Comparison of ENCODE assay signal across 27 cellular contexts in the genomic region with DNA sequence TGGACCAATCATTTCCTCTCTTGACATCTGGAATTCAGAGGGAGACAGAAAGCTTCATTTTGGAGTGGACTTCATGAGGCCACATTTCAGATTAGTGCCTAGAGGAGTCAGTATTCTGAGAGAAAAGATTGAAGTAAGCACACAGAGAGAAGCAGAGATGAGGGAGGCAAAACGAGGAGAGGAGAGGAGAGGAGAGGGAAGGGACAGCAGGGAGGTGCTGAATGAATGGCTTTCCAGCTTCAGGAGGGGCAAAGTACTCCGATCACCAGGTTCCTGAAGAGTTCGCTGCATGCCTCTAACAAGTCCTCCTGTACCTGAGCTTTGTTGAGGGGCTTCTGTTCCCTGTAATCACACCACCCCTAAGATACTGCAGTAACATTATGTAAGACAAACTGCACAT.
"Had no signal": no experiment of that assay in that cellular context is flagged by ENCODE, and none has a peak within 500 bp of the region (broad histone marks: within the 10 kb centered on the region; RNA-seq: fewer than 3 reads in every experiment).

No MANE protein-coding gene starts in this region.

- H3K9me3 Mint-ChIP-seq: activated naive CD4-positive, alpha-beta T cell treated with anti-CD3 and anti-CD28 coated beads, Interleukin-2, amount 50 U/mL, for 72 hours; natural killer cell treated with Interleukin-12 subunit alpha and Interleukin-12 subunit beta and Interleukin-15 and Interleukin-18, amount 100 ng/mL, for 72 hours; stimulated activated naive B cell treated with anti-CD40 and anti-IgM and Interleukin-4, amounts not matched to agents 10 μg/mL and 1 μg/mL and 100 μg/mL, for 72 hours; T-cell; T-helper 2 cell treated with Interferon-gamma antibody and Interleukin-4, amounts not matched to agents 5 μg/mL and 100 μg/mL, for 36 hours had no signal

- H3K4me1 ChIP-seq: lower lobe of right lung, parathyroid adenoma, testis had no signal

- H3K4me3 ChIP-seq: lower lobe of right lung, right lobe of liver, smooth muscle cell, testis, vagina had no signal

- H3K9ac ChIP-seq: parathyroid adenoma had no signal

- H3K27me3 ChIP-seq: brain microvascular endothelial cell, right lobe of liver, testis, vagina had no signal

- H3K36me3 ChIP-seq: lower lobe of right lung, right lobe of liver, vagina had no signal

- H3K27ac ChIP-seq: brain microvascular endothelial cell, lower lobe of right lung, parathyroid adenoma, right lobe of liver, testis, vagina, VCaP had no signal

- H3K27me3 Mint-ChIP-seq: natural killer cell treated with Interleukin-12 subunit alpha and Interleukin-12 subunit beta and Interleukin-15 and Interleukin-18, amount 100 ng/mL, for 72 hours; stimulated activated naive B cell treated with anti-CD40 and anti-IgM and Interleukin-4, amounts not matched to agents 10 μg/mL and 1 μg/mL and 100 μg/mL, for 72 hours; T-cell; type B pancreatic cell had no signal

- ATAC-seq: activated CD8-positive, alpha-beta T cell treated with anti-CD3 and anti-CD28 coated beads, Interleukin-2, amount 10 ng/mL, durations not matched to agents 7 days and 5 days; activated naive CD4-positive, alpha-beta T cell treated with anti-CD3 and anti-CD28 coated beads, Interleukin-2, amount 50 U/mL, for 72 hours; esophagus mucosa; lower lobe of right lung; natural killer cell treated with Interleukin-12 subunit alpha and Interleukin-12 subunit beta and Interleukin-15 and Interleukin-18, amount 100 ng/mL, for 72 hours; stimulated activated naive B cell treated with anti-CD40 and anti-IgM and Interleukin-4, amounts not matched to agents 10 μg/mL and 1 μg/mL and 100 μg/mL, for 72 hours; T-cell had no signal

- DNase-seq: activated CD4-positive, alpha-beta T cell treated with anti-CD3 and anti-CD28 coated beads, Interleukin-2, amount 50 U/mL, for 1 hour; activated CD4-positive, CD25-positive, alpha-beta regulatory T cell treated with anti-CD3 and anti-CD28 coated beads, Interleukin-2, amount 50 U/mL, for 72 hours; activated CD8-positive, alpha-beta T cell treated with anti-CD3 and anti-CD28 coated beads, Interleukin-2, amount 10 ng/mL, durations not matched to agents 7 days and 5 days; activated gamma-delta T cell treated with Interleukin-2 at 50 U/mL for 16 hours; aorta; brain microvascular endothelial cell; central memory CD4-positive, alpha-beta T cell; effector memory CD4-positive, alpha-beta T cell; foreskin melanocyte; hippocampal formation; lower lobe of right lung; nucleus accumbens; right lobe of liver; stimulated activated CD4-positive, alpha-beta T cell treated with anti-CD3 and anti-CD28 coated beads, Interleukin-15, amount 100 ng/mL, for 24 hours; stimulated activated CD8-positive, alpha-beta memory T cell treated with anti-CD3 and anti-CD28 coated beads, Interleukin-4, amount 100 ng/mL, for 48 hours; stimulated activated naive B cell treated with anti-CD40 and anti-IgM and Interleukin-4, amounts not matched to agents 10 μg/mL and 1 μg/mL and 100 μg/mL, for 72 hours; T-cell; testis had no signal

- H3K4me2 ChIP-seq: smooth muscle cell had no signal

- H3K9me3 ChIP-seq: lower lobe of right lung, right lobe of liver, testis, vagina had no signal

- H3K4me3 Mint-ChIP-seq: activated CD8-positive, alpha-beta T cell treated with anti-CD3 and anti-CD28 coated beads, Interleukin-2, amount 10 ng/mL, durations not matched to agents 7 days and 5 days; natural killer cell treated with Interleukin-12 subunit alpha and Interleukin-12 subunit beta and Interleukin-15 and Interleukin-18, amount 100 ng/mL, for 72 hours; stimulated activated naive B cell treated with anti-CD40 and anti-IgM and Interleukin-4, amounts not matched to agents 10 μg/mL and 1 μg/mL and 100 μg/mL, for 72 hours; T-cell; T-helper 2 cell treated with Interferon-gamma antibody and Interleukin-4, amounts not matched to agents 5 μg/mL and 100 μg/mL, for 36 hours; type B pancreatic cell had no signal

- H3K36me3 Mint-ChIP-seq: natural killer cell treated with Interleukin-12 subunit alpha and Interleukin-12 subunit beta and Interleukin-15 and Interleukin-18, amount 100 ng/mL, for 72 hours had no signal

- H3K27ac Mint-ChIP-seq: activated CD8-positive, alpha-beta T cell treated with anti-CD3 and anti-CD28 coated beads, Interleukin-2, amount 10 ng/mL, durations not matched to agents 7 days and 5 days; activated naive CD4-positive, alpha-beta T cell treated with anti-CD3 and anti-CD28 coated beads, Interleukin-2, amount 50 U/mL, for 72 hours; natural killer cell treated with Interleukin-12 subunit alpha and Interleukin-12 subunit beta and Interleukin-15 and Interleukin-18, amount 100 ng/mL, for 72 hours; stimulated activated naive B cell treated with anti-CD40 and anti-IgM and Interleukin-4, amounts not matched to agents 10 μg/mL and 1 μg/mL and 100 μg/mL, for 72 hours; T-cell; T-helper 2 cell treated with Interferon-gamma antibody and Interleukin-4, amounts not matched to agents 5 μg/mL and 100 μg/mL, for 36 hours; type B pancreatic cell had no signal
